ENCODE assay signal across 31 cellular contexts in genomic region chr6:54260025-54260424, GRCh38. TPM values are rescaled to one million over a fixed set of nuclear protein-coding genes. Genes with fewer than 3 reads are reported as not detected.
"Had no signal": no experiment of that assay in that cellular context is flagged by ENCODE, and none has a peak within 500 bp of the region (broad histone marks: within the 10 kb centered on the region; RNA-seq: fewer than 3 reads in every experiment).

No MANE protein-coding gene starts in this region.

- H3K9me3 ChIP-seq: ascending aorta, gastroesophageal sphincter, psoas muscle, testis, transverse colon had no signal

- DNase-seq: activated CD4-positive, alpha-beta T cell treated with anti-CD3 and anti-CD28 coated beads for 48 hours; activated CD4-positive, alpha-beta T cell treated with anti-CD3 and anti-CD28 coated beads, Interleukin-2, amount 50 U/mL, for 48 hours; activated CD8-positive, alpha-beta memory T cell treated with anti-CD3 and anti-CD28 coated beads for 24 hours; activated effector memory CD4-positive, alpha-beta T cell treated with anti-CD3 and anti-CD28 coated beads, Interleukin-2, amount 50 U/mL, for 16 hours; activated naive CD4-positive, alpha-beta T cell treated with anti-CD3 and anti-CD28 coated beads for 36 hours; activated naive CD8-positive, alpha-beta T cell treated with anti-CD3 and anti-CD28 coated beads for 36 hours; activated T-cell treated with anti-CD3 and anti-CD28 coated beads, Interleukin-2, amount 50 U/mL, for 1 hour; brain microvascular endothelial cell; cortex of kidney; effector memory CD8-positive, alpha-beta T cell; naive B cell; psoas muscle; stimulated activated CD4-positive, alpha-beta T cell treated with anti-CD3 and anti-CD28 coated beads, Interleukin-1b, Interleukin-23, amount 100 ng/mL, for 48 hours; stimulated activated naive CD4-positive, alpha-beta T cell; testis; transverse colon; WERI-Rb-1 had no signal

- H3K36me3 ChIP-seq: ascending aorta, brain microvascular endothelial cell, gastroesophageal sphincter, transverse colon, WERI-Rb-1 had no signal

- H3K4me3 ChIP-seq: ascending aorta, gastroesophageal sphincter, hepatocyte, psoas muscle, smooth muscle cell, testis, transverse colon had no signal

- ATAC-seq: activated CD4-positive, CD25-positive, alpha-beta regulatory T cell treated with anti-CD3 and anti-CD28 coated beads, Interleukin-2, amount 50 U/mL, for 24 hours; effector memory CD8-positive, alpha-beta T cell; gastroesophageal sphincter; psoas muscle had no signal

- H3K27ac ChIP-seq: ascending aorta, brain microvascular endothelial cell, gastroesophageal sphincter, hepatocyte, parathyroid adenoma, psoas muscle, testis, transverse colon, WERI-Rb-1 had no signal

- H3K4me2 ChIP-seq: hepatocyte, smooth muscle cell had no signal

- H3K9ac ChIP-seq: parathyroid adenoma had no signal

- FAIRE-seq: endothelial cell of umbilical vein, urothelium cell line had no signal

- H2AFZ ChIP-seq: hepatocyte, parathyroid adenoma had no signal

- H3K27me3 ChIP-seq: ascending aorta, brain microvascular endothelial cell, gastroesophageal sphincter, hepatocyte, testis, transverse colon had no signal

- H3K4me1 ChIP-seq: parathyroid adenoma, testis had no signal

RNA-seq across cellular contexts. Expression of gene TINAG, which starts 48.2 kb away (rescaled TPM):
- total RNA-seq: activated naive CD4-positive, alpha-beta T cell treated with anti-CD3 and anti-CD28 coated beads for 36 hours; activated naive CD8-positive, alpha-beta T cell treated with anti-CD3 and anti-CD28 coated beads for 36 hours; activated T-helper 1 cell treated with anti-CD3 and anti-CD28 coated beads, Interleukin-12 subunit alpha, Interleukin-12 subunit beta, Interleukin-2, Interleukin-4 antibody, amounts not matched to agents 30 ng/mL and 10 ng/mL and 1 ng/mL, durations not matched to agents 14 hours and 24 hours and 36 hours; ascending aorta; cerebellum; endothelial cell of umbilical vein; gastroesophageal sphincter; lower leg skin; mesothelial cell of epicardium; smooth muscle cell; T-helper 1 cell treated with Interleukin-12 subunit alpha and Interleukin-12 subunit beta and Interleukin-4 antibody, amounts not matched to agents 30 ng/mL and 1 ng/mL, for 36 hours; testis had no signal
- polyA plus RNA-seq: endothelial cell of umbilical vein, esophagus, smooth muscle cell had no signal
